Comparison of ENCODE assay signal across 24 cellular contexts in the genomic region with DNA sequence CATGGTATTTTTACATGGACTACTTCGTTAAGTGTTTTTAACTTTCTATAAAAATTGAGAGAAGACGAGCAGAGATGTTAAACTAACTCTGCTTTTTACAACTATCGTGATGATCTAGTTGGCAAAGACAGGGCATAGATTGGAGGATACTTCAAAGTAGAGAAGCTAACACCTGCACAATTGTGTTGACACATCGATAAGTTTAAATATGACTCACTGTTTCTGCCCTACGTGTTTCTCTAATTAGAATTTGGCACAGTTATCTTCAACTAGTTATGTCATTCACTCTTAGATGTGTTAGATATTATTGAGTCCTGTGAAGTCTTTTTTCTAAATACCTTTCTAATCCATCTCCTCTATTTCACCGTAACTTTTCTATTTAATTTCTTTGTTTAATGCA.
"Had no signal": no experiment of that assay in that cellular context is flagged by ENCODE, and none has a peak within 500 bp of the region (broad histone marks: within the 10 kb centered on the region; RNA-seq: fewer than 3 reads in every experiment).

No MANE protein-coding gene starts in this region.

- H3K27ac ChIP-seq: brain microvascular endothelial cell, colonic mucosa, right atrium auricular region, skin epidermis, tibial nerve, uterus had no signal

- H3K27me3 Mint-ChIP-seq: activated CD4-positive, alpha-beta T cell treated with anti-CD3 and anti-CD28 coated beads, Interleukin-2, amount 10 ng/mL, durations not matched to agents 24 days and 14 days; central memory CD8-positive, alpha-beta T cell; stimulated activated naive CD8-positive, alpha-beta T cell treated with anti-CD3 and anti-CD28 coated beads, Interleukin-15, Interleukin-2, amounts not matched to agents 100 ng/mL and 50 ng/mL, for 24 hours had no signal

- H3K36me3 ChIP-seq: brain microvascular endothelial cell, colonic mucosa, right atrium auricular region, tibial nerve, uterus had no signal

- H3K9me3 Mint-ChIP-seq: activated CD4-positive, alpha-beta T cell treated with anti-CD3 and anti-CD28 coated beads, Interleukin-2, amount 10 ng/mL, durations not matched to agents 24 days and 14 days had no signal

- DNase-seq: activated CD4-positive, alpha-beta T cell treated with anti-CD3 and anti-CD28 coated beads, Interleukin-2, amount 10 ng/mL, durations not matched to agents 24 days and 14 days; activated CD4-positive, CD25-positive, alpha-beta regulatory T cell; activated CD8-positive, alpha-beta T cell treated with anti-CD3 and anti-CD28 coated beads, Interleukin-2, amount 10 ng/mL, durations not matched to agents 7 days and 5 days; activated naive CD4-positive, alpha-beta T cell treated with anti-CD3 and anti-CD28 coated beads for 36 hours; activated T-cell treated with anti-CD3 and anti-CD28 coated beads, Interleukin-2, amount 50 U/mL, for 4 hours; brain microvascular endothelial cell; colonic mucosa; endodermal cell; kidney; midbrain; nephron progenitor cell; occipital lobe; stimulated activated CD4-positive, alpha-beta T cell treated with anti-CD3 and anti-CD28 coated beads, Interleukin-15, amount 100 ng/mL, for 24 hours; stimulated activated CD4-positive, alpha-beta T cell treated with anti-CD3 and anti-CD28 coated beads, Interleukin-2, amount 100 ng/mL, for 48 hours; T1000; uterus had no signal

- H3K4me1 Mint-ChIP-seq: activated CD4-positive, alpha-beta T cell treated with anti-CD3 and anti-CD28 coated beads, Interleukin-2, amount 10 ng/mL, durations not matched to agents 24 days and 14 days; central memory CD8-positive, alpha-beta T cell had no signal

- H3K4me3 ChIP-seq: colonic mucosa, lung, right atrium auricular region, skin epidermis, tibial nerve, uterus had no signal

- H3K27me3 ChIP-seq: brain microvascular endothelial cell, colonic mucosa, right atrium auricular region, tibial nerve, uterus had no signal

- H3K4me3 Mint-ChIP-seq: activated CD4-positive, alpha-beta T cell treated with anti-CD3 and anti-CD28 coated beads, Interleukin-2, amount 10 ng/mL, durations not matched to agents 24 days and 14 days; activated CD8-positive, alpha-beta T cell treated with anti-CD3 and anti-CD28 coated beads, Interleukin-2, amount 10 ng/mL, durations not matched to agents 7 days and 5 days; activated naive CD4-positive, alpha-beta T cell treated with anti-CD3 and anti-CD28 coated beads for 36 hours; activated T-cell treated with anti-CD3 and anti-CD28 coated beads, Interleukin-2, amount 50 U/mL, for 4 hours; central memory CD8-positive, alpha-beta T cell; endodermal cell; nephron progenitor cell; stimulated activated naive CD8-positive, alpha-beta T cell treated with anti-CD3 and anti-CD28 coated beads, Interleukin-15, Interleukin-2, amounts not matched to agents 100 ng/mL and 50 ng/mL, for 24 hours had no signal

- H3K4me1 ChIP-seq: colonic mucosa, right atrium auricular region, tibial nerve, uterus had no signal

- H3K27ac Mint-ChIP-seq: activated CD4-positive, alpha-beta T cell treated with anti-CD3 and anti-CD28 coated beads, Interleukin-2, amount 10 ng/mL, durations not matched to agents 24 days and 14 days; activated CD8-positive, alpha-beta T cell treated with anti-CD3 and anti-CD28 coated beads, Interleukin-2, amount 10 ng/mL, durations not matched to agents 7 days and 5 days; activated naive CD4-positive, alpha-beta T cell treated with anti-CD3 and anti-CD28 coated beads for 36 hours; endodermal cell; nephron progenitor cell; progenitor cell of endocrine pancreas; stimulated activated naive CD8-positive, alpha-beta T cell treated with anti-CD3 and anti-CD28 coated beads, Interleukin-15, Interleukin-2, amounts not matched to agents 100 ng/mL and 50 ng/mL, for 24 hours had no signal

- H3K9me3 ChIP-seq: colonic mucosa, right atrium auricular region, uterus had no signal

- FAIRE-seq: frontal cortex, kidney had no signal
